1 cellular context compared by ENCODE assay signal in the genomic region with DNA sequence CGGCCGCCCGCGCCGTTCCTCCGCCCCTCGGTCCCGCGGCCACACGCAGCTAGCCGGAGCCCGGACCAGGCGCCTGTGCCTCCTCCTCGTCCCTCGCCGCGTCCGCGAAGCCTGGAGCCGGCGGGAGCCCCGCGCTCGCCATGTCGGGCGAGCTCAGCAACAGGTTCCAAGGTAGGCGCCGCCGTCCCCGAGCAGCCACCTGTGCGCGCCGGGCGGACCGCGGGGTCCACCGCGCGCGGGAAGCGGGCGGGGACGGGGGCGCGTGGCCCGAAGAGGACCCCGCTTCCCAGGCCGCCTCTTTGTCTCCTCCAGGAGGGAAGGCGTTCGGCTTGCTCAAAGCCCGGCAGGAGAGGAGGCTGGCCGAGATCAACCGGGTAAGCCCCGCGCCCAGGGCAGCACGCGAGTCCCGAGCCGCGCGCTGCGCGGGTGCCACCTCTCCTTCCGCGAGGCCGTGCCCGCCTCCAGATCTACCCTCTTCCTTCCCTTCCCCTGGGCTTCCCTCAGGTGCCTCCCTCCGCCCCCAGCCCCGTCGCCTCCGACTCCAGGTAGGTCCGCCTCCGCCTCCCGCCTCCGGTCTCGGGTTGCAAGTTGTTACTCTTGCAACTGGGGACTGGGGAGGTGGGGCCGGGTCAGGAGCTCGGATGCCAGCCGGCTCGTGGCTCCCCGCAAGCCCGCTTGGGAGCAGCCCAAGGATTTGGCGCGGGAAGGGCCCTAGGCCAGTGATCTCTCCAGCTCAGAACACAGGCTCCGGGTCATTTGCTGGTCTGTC.
TF ChIP-seq lines count a peak whose summit lies in the region.

A gene (plus strand): TSS at position 42 of the 769 bp plus-strand sequence. CDS start 99 bp downstream, at position 141.

TF ChIP-seq in HepG2, 621 proteins besides CTCF, POLR2A, EP300 and RAD21 (continued from another document and continues in another):
- TF ChIP-seq, protein P1, sequence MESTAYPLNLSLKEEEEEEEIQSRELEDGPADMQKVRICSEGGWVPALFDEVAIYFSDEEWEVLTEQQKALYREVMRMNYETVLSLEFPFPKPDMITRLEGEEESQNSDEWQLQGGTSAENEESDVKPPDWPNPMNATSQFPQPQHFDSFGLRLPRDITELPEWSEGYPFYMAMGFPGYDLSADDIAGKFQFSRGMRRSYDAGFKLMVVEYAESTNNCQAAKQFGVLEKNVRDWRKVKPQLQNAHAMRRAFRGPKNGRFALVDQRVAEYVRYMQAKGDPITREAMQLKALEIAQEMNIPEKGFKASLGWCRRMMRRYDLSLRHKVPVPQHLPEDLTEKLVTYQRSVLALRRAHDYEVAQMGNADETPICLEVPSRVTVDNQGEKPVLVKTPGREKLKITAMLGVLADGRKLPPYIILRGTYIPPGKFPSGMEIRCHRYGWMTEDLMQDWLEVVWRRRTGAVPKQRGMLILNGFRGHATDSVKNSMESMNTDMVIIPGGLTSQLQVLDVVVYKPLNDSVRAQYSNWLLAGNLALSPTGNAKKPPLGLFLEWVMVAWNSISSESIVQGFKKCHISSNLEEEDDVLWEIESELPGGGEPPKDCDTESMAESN (CRISPR knock-in tag; conservative IDR thresholded peaks at IDR 0.05): 0 out of 2 replicates have a peak, but pooled peaks have one; percentile 50
- TF ChIP-seq, protein P2, sequence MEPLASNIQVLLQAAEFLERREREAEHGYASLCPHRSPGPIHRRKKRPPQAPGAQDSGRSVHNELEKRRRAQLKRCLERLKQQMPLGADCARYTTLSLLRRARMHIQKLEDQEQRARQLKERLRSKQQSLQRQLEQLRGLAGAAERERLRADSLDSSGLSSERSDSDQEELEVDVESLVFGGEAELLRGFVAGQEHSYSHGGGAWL (CRISPR knock-in tag; IDR thresholded peaks at IDR 0.05): no peak; the same call in 1 of the 2 replicates
- TF ChIP-seq SP4 (CRISPR knock-in tag; IDR thresholded peaks at IDR 0.05): peak; percentile 70; the same call in 1 of the 2 replicates
- TF ChIP-seq ZNF230 (CRISPR knock-in tag; IDR thresholded peaks at IDR 0.05): no peak
- TF ChIP-seq, protein P3, sequence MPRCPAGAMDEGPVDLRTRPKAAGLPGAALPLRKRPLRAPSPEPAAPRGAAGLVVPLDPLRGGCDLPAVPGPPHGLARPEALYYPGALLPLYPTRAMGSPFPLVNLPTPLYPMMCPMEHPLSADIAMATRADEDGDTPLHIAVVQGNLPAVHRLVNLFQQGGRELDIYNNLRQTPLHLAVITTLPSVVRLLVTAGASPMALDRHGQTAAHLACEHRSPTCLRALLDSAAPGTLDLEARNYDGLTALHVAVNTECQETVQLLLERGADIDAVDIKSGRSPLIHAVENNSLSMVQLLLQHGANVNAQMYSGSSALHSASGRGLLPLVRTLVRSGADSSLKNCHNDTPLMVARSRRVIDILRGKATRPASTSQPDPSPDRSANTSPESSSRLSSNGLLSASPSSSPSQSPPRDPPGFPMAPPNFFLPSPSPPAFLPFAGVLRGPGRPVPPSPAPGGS (CRISPR knock-in tag; IDR thresholded peaks at IDR 0.05): peak; percentile 76; the same call in 1 of the 2 replicates
- TF ChIP-seq ETV5 (CRISPR knock-in tag; IDR thresholded peaks at IDR 0.05; ENCODE audit: borderline replicate concordance): no peak
- TF ChIP-seq ZNF335 (CRISPR knock-in tag; IDR thresholded peaks at IDR 0.05): no peak
- TF ChIP-seq, protein P4, sequence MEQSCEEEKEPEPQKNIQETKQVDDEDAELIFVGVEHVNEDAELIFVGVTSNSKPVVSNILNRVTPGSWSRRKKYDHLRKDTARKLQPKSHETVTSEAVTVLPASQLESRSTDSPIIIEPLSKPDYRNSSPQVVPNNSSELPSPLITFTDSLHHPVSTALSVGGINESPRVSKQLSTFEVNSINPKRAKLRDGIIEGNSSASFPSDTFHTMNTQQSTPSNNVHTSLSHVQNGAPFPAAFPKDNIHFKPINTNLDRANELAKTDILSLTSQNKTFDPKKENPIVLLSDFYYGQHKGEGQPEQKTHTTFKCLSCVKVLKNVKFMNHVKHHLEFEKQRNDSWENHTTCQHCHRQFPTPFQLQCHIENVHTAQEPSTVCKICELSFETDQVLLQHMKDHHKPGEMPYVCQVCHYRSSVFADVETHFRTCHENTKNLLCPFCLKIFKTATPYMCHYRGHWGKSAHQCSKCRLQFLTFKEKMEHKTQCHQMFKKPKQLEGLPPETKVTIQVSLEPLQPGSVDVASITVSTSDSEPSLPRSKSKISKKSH (CRISPR knock-in tag; IDR thresholded peaks at IDR 0.05; ENCODE audit: borderline replicate concordance): 0 out of 2 replicates have a peak, but pooled peaks have one; percentile 37
- 0 out of 2 replicates have a peak, but pooled peaks have one; percentile 16 for TF ChIP-seq ZNF124 (CRISPR knock-in tag; IDR thresholded peaks at IDR 0.05)
- TF ChIP-seq, protein P5, sequence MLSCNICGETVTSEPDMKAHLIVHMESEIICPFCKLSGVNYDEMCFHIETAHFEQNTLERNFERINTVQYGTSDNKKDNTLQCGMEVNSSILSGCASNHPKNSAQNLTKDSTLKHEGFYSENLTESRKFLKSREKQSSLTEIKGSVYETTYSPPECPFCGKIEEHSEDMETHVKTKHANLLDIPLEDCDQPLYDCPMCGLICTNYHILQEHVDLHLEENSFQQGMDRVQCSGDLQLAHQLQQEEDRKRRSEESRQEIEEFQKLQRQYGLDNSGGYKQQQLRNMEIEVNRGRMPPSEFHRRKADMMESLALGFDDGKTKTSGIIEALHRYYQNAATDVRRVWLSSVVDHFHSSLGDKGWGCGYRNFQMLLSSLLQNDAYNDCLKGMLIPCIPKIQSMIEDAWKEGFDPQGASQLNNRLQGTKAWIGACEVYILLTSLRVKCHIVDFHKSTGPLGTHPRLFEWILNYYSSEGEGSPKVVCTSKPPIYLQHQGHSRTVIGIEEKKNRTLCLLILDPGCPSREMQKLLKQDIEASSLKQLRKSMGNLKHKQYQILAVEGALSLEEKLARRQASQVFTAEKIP (CRISPR knock-in tag; IDR thresholded peaks at IDR 0.05; ENCODE audit: borderline replicate concordance): no peak
- no peak for TF ChIP-seq ZNF839 (CRISPR knock-in tag; IDR thresholded peaks at IDR 0.05; ENCODE audit: borderline replicate concordance)
- TF ChIP-seq ZBTB42 (CRISPR knock-in tag; IDR thresholded peaks at IDR 0.05): peak; percentile 44; the same call in 1 of the 2 replicates
- TF ChIP-seq NRL (CRISPR knock-in tag; IDR thresholded peaks at IDR 0.05; ENCODE audit: borderline replicate concordance): peak; percentile 13; the same call in 1 of the 2 replicates
- peak; percentile 71 for TF ChIP-seq SNAI1 (CRISPR knock-in tag; IDR thresholded peaks at IDR 0.05; ENCODE audit: borderline replicate concordance)
- TF ChIP-seq ZNF841 (CRISPR knock-in tag; IDR thresholded peaks at IDR 0.05; ENCODE audit: borderline replicate concordance): no peak
- peak; percentile 63 for TF ChIP-seq AGO2 (optimal IDR thresholded peaks at IDR 0.05; ENCODE audit: low read depth, low read length)
- peak; percentile 88; the same call in 1 of the 2 replicates for TF ChIP-seq ZNF235 (CRISPR knock-in tag; IDR thresholded peaks at IDR 0.05; ENCODE audit: borderline replicate concordance)
- TF ChIP-seq SOX6 (IDR thresholded peaks at IDR 0.05): no peak
- peak; percentile 24; the same call in 1 of the 2 replicates for TF ChIP-seq SOX6 (CRISPR knock-in tag; IDR thresholded peaks at IDR 0.05)
- TF ChIP-seq ZNF672 (CRISPR knock-in tag; IDR thresholded peaks at IDR 0.05): no peak
- 0 out of 2 replicates have a peak, but pooled peaks have one; percentile 50 for TF ChIP-seq ZNF274 (CRISPR knock-in tag; IDR thresholded peaks at IDR 0.05)
- TF ChIP-seq ZNF44 (CRISPR knock-in tag; IDR thresholded peaks at IDR 0.05): 0 out of 2 replicates have a peak, but pooled peaks have one; percentile 64
- TF ChIP-seq HNRNPL (IDR thresholded peaks at IDR 0.05; ENCODE audit: low read depth, low read length): peak; percentile 35; the same call in 1 of the 2 replicates
- TF ChIP-seq JUNB (CRISPR knock-in tag; IDR thresholded peaks at IDR 0.05; ENCODE audit: borderline replicate concordance): no peak
- TF ChIP-seq, protein P6, sequence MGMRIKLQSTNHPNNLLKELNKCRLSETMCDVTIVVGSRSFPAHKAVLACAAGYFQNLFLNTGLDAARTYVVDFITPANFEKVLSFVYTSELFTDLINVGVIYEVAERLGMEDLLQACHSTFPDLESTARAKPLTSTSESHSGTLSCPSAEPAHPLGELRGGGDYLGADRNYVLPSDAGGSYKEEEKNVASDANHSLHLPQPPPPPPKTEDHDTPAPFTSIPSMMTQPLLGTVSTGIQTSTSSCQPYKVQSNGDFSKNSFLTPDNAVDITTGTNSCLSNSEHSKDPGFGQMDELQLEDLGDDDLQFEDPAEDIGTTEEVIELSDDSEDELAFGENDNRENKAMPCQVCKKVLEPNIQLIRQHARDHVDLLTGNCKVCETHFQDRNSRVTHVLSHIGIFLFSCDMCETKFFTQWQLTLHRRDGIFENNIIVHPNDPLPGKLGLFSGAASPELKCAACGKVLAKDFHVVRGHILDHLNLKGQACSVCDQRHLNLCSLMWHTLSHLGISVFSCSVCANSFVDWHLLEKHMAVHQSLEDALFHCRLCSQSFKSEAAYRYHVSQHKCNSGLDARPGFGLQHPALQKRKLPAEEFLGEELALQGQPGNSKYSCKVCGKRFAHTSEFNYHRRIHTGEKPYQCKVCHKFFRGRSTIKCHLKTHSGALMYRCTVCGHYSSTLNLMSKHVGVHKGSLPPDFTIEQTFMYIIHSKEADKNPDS (CRISPR knock-in tag; IDR thresholded peaks at IDR 0.05): no peak
- peak; percentile 65 for TF ChIP-seq BCL6 (CRISPR knock-in tag; IDR thresholded peaks at IDR 0.05)
- TF ChIP-seq TBX3 (IDR thresholded peaks at IDR 0.05; ENCODE audit: borderline replicate concordance): no peak
- TF ChIP-seq GLI4 (CRISPR knock-in tag; IDR thresholded peaks at IDR 0.05; ENCODE audit: borderline replicate concordance): 0 out of 2 replicates have a peak, but pooled peaks have one; percentile 40
- peak; percentile 59 for TF ChIP-seq ZNF547 (CRISPR knock-in tag; IDR thresholded peaks at IDR 0.05)
- TF ChIP-seq MTA1 (CRISPR knock-in tag; IDR thresholded peaks at IDR 0.05; ENCODE audit: borderline replicate concordance): peak; percentile 44; the same call in 1 of the 2 replicates
- TF ChIP-seq AKAP8 (CRISPR knock-in tag; IDR thresholded peaks at IDR 0.05): no peak
- TF ChIP-seq TCF12 (IDR thresholded peaks at IDR 0.05): no peak
- TF ChIP-seq TCF12 (CRISPR knock-in tag; IDR thresholded peaks at IDR 0.05): 0 out of 2 replicates have a peak, but pooled peaks have one; percentile 44
- TF ChIP-seq SRSF1 (optimal IDR thresholded peaks at IDR 0.05; ENCODE audit: low read depth, low read length): peak; percentile 48
- TF ChIP-seq, protein P7, sequence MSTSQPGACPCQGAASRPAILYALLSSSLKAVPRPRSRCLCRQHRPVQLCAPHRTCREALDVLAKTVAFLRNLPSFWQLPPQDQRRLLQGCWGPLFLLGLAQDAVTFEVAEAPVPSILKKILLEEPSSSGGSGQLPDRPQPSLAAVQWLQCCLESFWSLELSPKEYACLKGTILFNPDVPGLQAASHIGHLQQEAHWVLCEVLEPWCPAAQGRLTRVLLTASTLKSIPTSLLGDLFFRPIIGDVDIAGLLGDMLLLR (CRISPR knock-in tag; IDR thresholded peaks at IDR 0.05): peak; percentile 72; the same call in 1 of the 2 replicates
- TF ChIP-seq, protein P8, sequence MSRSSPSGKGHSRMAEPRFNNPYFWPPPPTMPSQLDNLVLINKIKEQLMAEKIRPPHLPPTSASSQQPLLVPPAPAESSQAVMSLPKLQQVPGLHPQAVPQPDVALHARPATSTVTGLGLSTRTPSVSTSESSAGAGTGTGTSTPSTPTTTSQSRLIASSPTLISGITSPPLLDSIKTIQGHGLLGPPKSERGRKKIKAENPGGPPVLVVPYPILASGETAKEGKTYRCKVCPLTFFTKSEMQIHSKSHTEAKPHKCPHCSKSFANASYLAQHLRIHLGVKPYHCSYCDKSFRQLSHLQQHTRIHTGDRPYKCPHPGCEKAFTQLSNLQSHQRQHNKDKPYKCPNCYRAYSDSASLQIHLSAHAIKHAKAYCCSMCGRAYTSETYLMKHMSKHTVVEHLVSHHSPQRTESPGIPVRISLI (CRISPR knock-in tag; IDR thresholded peaks at IDR 0.05; ENCODE audit: borderline replicate concordance): 0 out of 2 replicates have a peak, but pooled peaks have one; percentile 8
- TF ChIP-seq ZFY (CRISPR knock-in tag; IDR thresholded peaks at IDR 0.05): peak; percentile 20; the same call in 1 of the 2 replicates
- TF ChIP-seq ZNF563 (CRISPR knock-in tag; IDR thresholded peaks at IDR 0.05): no peak; the same call in 1 of the 2 replicates
- TF ChIP-seq, protein P9, sequence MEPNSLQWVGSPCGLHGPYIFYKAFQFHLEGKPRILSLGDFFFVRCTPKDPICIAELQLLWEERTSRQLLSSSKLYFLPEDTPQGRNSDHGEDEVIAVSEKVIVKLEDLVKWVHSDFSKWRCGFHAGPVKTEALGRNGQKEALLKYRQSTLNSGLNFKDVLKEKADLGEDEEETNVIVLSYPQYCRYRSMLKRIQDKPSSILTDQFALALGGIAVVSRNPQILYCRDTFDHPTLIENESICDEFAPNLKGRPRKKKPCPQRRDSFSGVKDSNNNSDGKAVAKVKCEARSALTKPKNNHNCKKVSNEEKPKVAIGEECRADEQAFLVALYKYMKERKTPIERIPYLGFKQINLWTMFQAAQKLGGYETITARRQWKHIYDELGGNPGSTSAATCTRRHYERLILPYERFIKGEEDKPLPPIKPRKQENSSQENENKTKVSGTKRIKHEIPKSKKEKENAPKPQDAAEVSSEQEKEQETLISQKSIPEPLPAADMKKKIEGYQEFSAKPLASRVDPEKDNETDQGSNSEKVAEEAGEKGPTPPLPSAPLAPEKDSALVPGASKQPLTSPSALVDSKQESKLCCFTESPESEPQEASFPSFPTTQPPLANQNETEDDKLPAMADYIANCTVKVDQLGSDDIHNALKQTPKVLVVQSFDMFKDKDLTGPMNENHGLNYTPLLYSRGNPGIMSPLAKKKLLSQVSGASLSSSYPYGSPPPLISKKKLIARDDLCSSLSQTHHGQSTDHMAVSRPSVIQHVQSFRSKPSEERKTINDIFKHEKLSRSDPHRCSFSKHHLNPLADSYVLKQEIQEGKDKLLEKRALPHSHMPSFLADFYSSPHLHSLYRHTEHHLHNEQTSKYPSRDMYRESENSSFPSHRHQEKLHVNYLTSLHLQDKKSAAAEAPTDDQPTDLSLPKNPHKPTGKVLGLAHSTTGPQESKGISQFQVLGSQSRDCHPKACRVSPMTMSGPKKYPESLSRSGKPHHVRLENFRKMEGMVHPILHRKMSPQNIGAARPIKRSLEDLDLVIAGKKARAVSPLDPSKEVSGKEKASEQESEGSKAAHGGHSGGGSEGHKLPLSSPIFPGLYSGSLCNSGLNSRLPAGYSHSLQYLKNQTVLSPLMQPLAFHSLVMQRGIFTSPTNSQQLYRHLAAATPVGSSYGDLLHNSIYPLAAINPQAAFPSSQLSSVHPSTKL (CRISPR knock-in tag; IDR thresholded peaks at IDR 0.05): 0 out of 2 replicates have a peak, but pooled peaks have one; percentile 17
- TF ChIP-seq TCF7 (IDR thresholded peaks at IDR 0.05; ENCODE audit: low read depth): no peak
- no peak for TF ChIP-seq CBX2 (IDR thresholded peaks at IDR 0.05; ENCODE audit: low read depth, low read length)
- TF ChIP-seq CBX2 (CRISPR knock-in tag; IDR thresholded peaks at IDR 0.05; ENCODE audit: low read depth): peak; percentile 52; the same call in 1 of the 2 replicates
